Comparison of ENCODE assay signal across 1 cellular context in genomic region chr4:608236-608635, GRCh38.
TF ChIP-seq lines count a peak whose summit lies in the region.

No MANE protein-coding gene starts in this region.

TF ChIP-seq in GM23338, 12 proteins besides CTCF, POLR2A, EP300 and RAD21:
- TF ChIP-seq, protein P1, sequence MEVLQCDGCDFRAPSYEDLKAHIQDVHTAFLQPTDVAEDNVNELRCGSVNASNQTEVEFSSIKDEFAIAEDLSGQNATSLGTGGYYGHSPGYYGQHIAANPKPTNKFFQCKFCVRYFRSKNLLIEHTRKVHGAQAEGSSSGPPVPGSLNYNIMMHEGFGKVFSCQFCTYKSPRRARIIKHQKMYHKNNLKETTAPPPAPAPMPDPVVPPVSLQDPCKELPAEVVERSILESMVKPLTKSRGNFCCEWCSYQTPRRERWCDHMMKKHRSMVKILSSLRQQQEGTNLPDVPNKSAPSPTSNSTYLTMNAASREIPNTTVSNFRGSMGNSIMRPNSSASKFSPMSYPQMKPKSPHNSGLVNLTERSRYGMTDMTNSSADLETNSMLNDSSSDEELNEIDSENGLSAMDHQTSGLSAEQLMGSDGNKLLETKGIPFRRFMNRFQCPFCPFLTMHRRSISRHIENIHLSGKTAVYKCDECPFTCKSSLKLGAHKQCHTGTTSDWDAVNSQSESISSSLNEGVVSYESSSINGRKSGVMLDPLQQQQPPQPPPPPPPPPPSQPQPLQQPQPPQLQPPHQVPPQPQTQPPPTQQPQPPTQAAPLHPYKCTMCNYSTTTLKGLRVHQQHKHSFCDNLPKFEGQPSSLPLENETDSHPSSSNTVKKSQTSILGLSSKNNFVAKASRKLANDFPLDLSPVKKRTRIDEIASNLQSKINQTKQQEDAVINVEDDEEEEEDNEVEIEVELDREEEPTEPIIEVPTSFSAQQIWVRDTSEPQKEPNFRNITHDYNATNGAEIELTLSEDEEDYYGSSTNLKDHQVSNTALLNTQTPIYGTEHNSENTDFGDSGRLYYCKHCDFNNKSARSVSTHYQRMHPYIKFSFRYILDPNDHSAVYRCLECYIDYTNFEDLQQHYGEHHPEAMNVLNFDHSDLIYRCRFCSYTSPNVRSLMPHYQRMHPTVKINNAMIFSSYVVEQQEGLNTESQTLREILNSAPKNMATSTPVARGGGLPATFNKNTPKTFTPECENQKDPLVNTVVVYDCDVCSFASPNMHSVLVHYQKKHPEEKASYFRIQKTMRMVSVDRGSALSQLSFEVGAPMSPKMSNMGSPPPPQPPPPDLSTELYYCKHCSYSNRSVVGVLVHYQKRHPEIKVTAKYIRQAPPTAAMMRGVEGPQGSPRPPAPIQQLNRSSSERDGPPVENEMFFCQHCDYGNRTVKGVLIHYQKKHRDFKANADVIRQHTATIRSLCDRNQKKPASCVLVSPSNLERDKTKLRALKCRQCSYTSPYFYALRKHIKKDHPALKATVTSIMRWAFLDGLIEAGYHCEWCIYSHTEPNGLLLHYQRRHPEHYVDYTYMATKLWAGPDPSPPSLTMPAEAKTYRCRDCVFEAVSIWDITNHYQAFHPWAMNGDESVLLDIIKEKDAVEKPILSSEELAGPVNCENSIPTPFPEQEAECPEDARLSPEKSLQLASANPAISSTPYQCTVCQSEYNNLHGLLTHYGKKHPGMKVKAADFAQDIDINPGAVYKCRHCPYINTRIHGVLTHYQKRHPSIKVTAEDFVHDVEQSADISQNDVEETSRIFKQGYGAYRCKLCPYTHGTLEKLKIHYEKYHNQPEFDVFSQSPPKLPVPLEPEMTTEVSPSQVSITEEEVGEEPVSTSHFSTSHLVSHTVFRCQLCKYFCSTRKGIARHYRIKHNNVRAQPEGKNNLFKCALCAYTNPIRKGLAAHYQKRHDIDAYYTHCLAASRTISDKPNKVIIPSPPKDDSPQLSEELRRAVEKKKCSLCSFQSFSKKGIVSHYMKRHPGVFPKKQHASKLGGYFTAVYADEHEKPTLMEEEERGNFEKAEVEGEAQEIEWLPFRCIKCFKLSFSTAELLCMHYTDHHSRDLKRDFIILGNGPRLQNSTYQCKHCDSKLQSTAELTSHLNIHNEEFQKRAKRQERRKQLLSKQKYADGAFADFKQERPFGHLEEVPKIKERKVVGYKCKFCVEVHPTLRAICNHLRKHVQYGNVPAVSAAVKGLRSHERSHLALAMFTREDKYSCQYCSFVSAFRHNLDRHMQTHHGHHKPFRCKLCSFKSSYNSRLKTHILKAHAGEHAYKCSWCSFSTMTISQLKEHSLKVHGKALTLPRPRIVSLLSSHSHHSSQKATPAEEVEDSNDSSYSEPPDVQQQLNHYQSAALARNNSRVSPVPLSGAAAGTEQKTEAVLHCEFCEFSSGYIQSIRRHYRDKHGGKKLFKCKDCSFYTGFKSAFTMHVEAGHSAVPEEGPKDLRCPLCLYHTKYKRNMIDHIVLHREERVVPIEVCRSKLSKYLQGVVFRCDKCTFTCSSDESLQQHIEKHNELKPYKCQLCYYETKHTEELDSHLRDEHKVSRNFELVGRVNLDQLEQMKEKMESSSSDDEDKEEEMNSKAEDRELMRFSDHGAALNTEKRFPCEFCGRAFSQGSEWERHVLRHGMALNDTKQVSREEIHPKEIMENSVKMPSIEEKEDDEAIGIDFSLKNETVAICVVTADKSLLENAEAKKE (CRISPR knock-in tag; IDR thresholded peaks at IDR 0.05) = no peak
- TF ChIP-seq STAT1 (IDR thresholded peaks at IDR 0.05; ENCODE audit: unreplicated experiment) (no peak), ZNF114 (CRISPR knock-in tag; IDR thresholded peaks at IDR 0.05) (no peak), EZH2phosphoT487 (IDR thresholded peaks at IDR 0.05; ENCODE audit: unreplicated experiment) (no peak), NANOG (IDR thresholded peaks at IDR 0.05; ENCODE audit: borderline replicate concordance) (no peak), EZH2 (IDR thresholded peaks at IDR 0.05; ENCODE audit: low read depth, unreplicated experiment) (no peak), CREB1 (CRISPR knock-in tag; IDR thresholded peaks at IDR 0.05; ENCODE audit: low read depth) (no peak), ZNF331 (CRISPR knock-in tag; IDR thresholded peaks at IDR 0.05; ENCODE audit: low read depth) (no peak), POLR2AphosphoS5 (IDR thresholded peaks at IDR 0.05; ENCODE audit: low read depth) (no peak), JUNB (IDR thresholded peaks at IDR 0.05; ENCODE audit: unreplicated experiment) (no peak)
- TF ChIP-seq, protein P2, sequence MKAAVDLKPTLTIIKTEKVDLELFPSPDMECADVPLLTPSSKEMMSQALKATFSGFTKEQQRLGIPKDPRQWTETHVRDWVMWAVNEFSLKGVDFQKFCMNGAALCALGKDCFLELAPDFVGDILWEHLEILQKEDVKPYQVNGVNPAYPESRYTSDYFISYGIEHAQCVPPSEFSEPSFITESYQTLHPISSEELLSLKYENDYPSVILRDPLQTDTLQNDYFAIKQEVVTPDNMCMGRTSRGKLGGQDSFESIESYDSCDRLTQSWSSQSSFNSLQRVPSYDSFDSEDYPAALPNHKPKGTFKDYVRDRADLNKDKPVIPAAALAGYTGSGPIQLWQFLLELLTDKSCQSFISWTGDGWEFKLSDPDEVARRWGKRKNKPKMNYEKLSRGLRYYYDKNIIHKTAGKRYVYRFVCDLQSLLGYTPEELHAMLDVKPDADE (IDR thresholded peaks at IDR 0.05) = no peak
- TF ChIP-seq, protein P3, sequence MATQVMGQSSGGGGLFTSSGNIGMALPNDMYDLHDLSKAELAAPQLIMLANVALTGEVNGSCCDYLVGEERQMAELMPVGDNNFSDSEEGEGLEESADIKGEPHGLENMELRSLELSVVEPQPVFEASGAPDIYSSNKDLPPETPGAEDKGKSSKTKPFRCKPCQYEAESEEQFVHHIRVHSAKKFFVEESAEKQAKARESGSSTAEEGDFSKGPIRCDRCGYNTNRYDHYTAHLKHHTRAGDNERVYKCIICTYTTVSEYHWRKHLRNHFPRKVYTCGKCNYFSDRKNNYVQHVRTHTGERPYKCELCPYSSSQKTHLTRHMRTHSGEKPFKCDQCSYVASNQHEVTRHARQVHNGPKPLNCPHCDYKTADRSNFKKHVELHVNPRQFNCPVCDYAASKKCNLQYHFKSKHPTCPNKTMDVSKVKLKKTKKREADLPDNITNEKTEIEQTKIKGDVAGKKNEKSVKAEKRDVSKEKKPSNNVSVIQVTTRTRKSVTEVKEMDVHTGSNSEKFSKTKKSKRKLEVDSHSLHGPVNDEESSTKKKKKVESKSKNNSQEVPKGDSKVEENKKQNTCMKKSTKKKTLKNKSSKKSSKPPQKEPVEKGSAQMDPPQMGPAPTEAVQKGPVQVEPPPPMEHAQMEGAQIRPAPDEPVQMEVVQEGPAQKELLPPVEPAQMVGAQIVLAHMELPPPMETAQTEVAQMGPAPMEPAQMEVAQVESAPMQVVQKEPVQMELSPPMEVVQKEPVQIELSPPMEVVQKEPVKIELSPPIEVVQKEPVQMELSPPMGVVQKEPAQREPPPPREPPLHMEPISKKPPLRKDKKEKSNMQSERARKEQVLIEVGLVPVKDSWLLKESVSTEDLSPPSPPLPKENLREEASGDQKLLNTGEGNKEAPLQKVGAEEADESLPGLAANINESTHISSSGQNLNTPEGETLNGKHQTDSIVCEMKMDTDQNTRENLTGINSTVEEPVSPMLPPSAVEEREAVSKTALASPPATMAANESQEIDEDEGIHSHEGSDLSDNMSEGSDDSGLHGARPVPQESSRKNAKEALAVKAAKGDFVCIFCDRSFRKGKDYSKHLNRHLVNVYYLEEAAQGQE (IDR thresholded peaks at IDR 0.05; ENCODE audit: unreplicated experiment) = no peak
